Comparison of ENCODE assay signal across 19 cellular contexts in genomic region chr18:6504605-6505510, GRCh38.
"Had no signal": no experiment of that assay in that cellular context is flagged by ENCODE, and none has a peak within 500 bp of the region (broad histone marks: within the 10 kb centered on the region; RNA-seq: fewer than 3 reads in every experiment).

No MANE protein-coding gene starts in this region.

- H3K4me3 Mint-ChIP-seq: activated CD4-positive, alpha-beta memory T cell treated with anti-CD3 and anti-CD28 coated beads for 36 hours; activated CD4-positive, alpha-beta T cell treated with anti-CD3 and anti-CD28 coated beads, Interleukin-2, amount 10 ng/mL, durations not matched to agents 24 days and 14 days; activated T-cell treated with anti-CD3 and anti-CD28 coated beads, Interleukin-2, amount 50 U/mL, for 24 hours; naive thymus-derived CD8-positive, alpha-beta T cell had no signal

- H3K36me3 Mint-ChIP-seq: activated CD4-positive, alpha-beta memory T cell treated with anti-CD3 and anti-CD28 coated beads for 36 hours; naive thymus-derived CD8-positive, alpha-beta T cell had no signal

- H3K27ac ChIP-seq: brain microvascular endothelial cell, foreskin keratinocyte, right atrium auricular region, spleen, suprapubic skin, tibial nerve had no signal

- H3K27ac Mint-ChIP-seq: activated CD4-positive, alpha-beta memory T cell treated with anti-CD3 and anti-CD28 coated beads for 36 hours; activated CD4-positive, alpha-beta T cell treated with anti-CD3 and anti-CD28 coated beads, Interleukin-2, amount 10 ng/mL, durations not matched to agents 24 days and 14 days; activated T-cell treated with anti-CD3 and anti-CD28 coated beads, Interleukin-2, amount 50 U/mL, for 24 hours; naive thymus-derived CD8-positive, alpha-beta T cell had no signal

- H3K27me3 ChIP-seq: brain microvascular endothelial cell, right atrium auricular region, spleen, suprapubic skin, tibial nerve had no signal

- H3K4me1 ChIP-seq: foreskin keratinocyte, right atrium auricular region, spleen, tibial nerve had no signal

- DNase-seq: activated CD4-positive, alpha-beta memory T cell treated with anti-CD3 and anti-CD28 coated beads for 36 hours; activated CD4-positive, alpha-beta T cell treated with anti-CD3 and anti-CD28 coated beads, Interleukin-2, amount 10 ng/mL, durations not matched to agents 24 days and 14 days; activated CD4-positive, CD25-positive, alpha-beta regulatory T cell treated with anti-CD3 and anti-CD28 coated beads, Interleukin-2, amount 50 U/mL, for 72 hours; activated CD8-positive, alpha-beta memory T cell treated with anti-CD3 and anti-CD28 coated beads, Interleukin-2, amount 50 U/mL, for 4 hours; activated gamma-delta T cell; activated naive CD4-positive, alpha-beta T cell treated with anti-CD3 and anti-CD28 coated beads, Interleukin-2, amount 50 U/mL, for 16 hours; activated T-cell treated with anti-CD3 and anti-CD28 coated beads, Interleukin-2, amount 50 U/mL, for 24 hours; amniotic stem cell; brain microvascular endothelial cell; foreskin keratinocyte; left colon; naive thymus-derived CD8-positive, alpha-beta T cell; spleen; stimulated activated naive CD4-positive, alpha-beta T cell; T-helper 2 cell had no signal

- H3K36me3 ChIP-seq: brain microvascular endothelial cell, right atrium auricular region, spleen, suprapubic skin, tibial nerve had no signal

- H3K9me3 ChIP-seq: right atrium auricular region, spleen, suprapubic skin, tibial nerve had no signal

- H3K4me3 ChIP-seq: right atrium auricular region, spleen, suprapubic skin, tibial nerve had no signal

- H3K4me1 Mint-ChIP-seq: activated CD4-positive, alpha-beta T cell treated with anti-CD3 and anti-CD28 coated beads, Interleukin-2, amount 10 ng/mL, durations not matched to agents 24 days and 14 days; naive thymus-derived CD8-positive, alpha-beta T cell had no signal

- H3K27me3 Mint-ChIP-seq: activated CD4-positive, alpha-beta memory T cell treated with anti-CD3 and anti-CD28 coated beads for 36 hours; activated CD4-positive, alpha-beta T cell treated with anti-CD3 and anti-CD28 coated beads, Interleukin-2, amount 10 ng/mL, durations not matched to agents 24 days and 14 days; activated T-cell treated with anti-CD3 and anti-CD28 coated beads, Interleukin-2, amount 50 U/mL, for 24 hours had no signal

- ATAC-seq: esophagus mucosa; foreskin keratinocyte; left colon; naive thymus-derived CD8-positive, alpha-beta T cell had no signal

- H3K9me3 Mint-ChIP-seq: activated CD4-positive, alpha-beta T cell treated with anti-CD3 and anti-CD28 coated beads, Interleukin-2, amount 10 ng/mL, durations not matched to agents 24 days and 14 days; activated T-cell treated with anti-CD3 and anti-CD28 coated beads, Interleukin-2, amount 50 U/mL, for 24 hours had no signal
